Comparison of ENCODE assay signal across 1 cellular context in the genomic region with DNA sequence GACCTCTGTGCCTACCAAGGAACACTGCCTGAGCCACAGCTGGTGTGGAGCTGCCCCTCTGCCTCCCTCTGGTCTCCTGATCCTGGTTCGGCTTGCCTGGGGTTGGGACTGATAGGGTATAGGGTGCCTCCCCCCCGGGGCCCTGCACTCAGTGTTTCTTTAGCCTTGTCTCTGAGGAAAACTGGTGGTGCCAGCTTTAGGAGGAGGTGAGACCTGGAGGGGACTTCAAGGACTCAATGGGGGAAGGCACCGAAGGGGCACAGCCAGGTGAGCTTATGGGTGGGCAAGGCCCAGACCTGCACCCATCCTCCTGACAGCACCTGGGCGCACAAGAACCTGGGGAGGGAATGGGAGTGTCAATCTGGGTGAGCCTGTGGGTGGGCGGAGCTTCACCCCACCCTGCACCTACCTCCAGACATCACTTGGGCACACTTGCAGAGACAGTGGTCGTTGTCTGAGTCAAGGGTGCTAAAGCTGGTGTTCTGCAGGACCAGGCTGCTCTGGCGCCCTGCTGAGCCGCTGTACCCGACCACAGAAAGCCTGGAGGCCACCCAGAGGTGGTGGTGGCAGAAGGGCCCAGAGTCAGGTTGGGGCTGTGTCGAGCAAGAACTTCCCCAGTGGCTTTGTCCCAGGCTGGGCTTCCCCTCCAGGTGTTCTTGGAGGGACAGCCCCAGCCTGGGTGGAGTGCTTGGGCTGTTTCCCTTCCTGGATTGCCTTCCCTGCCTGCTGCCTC.
TF ChIP-seq lines count a peak whose summit lies in the region.

No MANE protein-coding gene starts in this region.

TF ChIP-seq in GM12878, 131 proteins besides CTCF, POLR2A, EP300 and RAD21:
- TF ChIP-seq EED (IDR thresholded peaks at IDR 0.05; ENCODE audit: low read depth) (0 out of 2 replicates have a peak, but pooled peaks have one; percentile 48), TCF12 (IDR thresholded peaks at IDR 0.05; ENCODE audit: low read depth, low read length) (0 out of 2 replicates have a peak, but pooled peaks have one; percentile 12), SMARCA5 (IDR thresholded peaks at IDR 0.05) (peak; percentile 75), ZNF622 (IDR thresholded peaks at IDR 0.05) (no peak), JUND (IDR thresholded peaks at IDR 0.05; ENCODE audit: low read depth, low read length) (no peak)
